In the genomic region with DNA sequence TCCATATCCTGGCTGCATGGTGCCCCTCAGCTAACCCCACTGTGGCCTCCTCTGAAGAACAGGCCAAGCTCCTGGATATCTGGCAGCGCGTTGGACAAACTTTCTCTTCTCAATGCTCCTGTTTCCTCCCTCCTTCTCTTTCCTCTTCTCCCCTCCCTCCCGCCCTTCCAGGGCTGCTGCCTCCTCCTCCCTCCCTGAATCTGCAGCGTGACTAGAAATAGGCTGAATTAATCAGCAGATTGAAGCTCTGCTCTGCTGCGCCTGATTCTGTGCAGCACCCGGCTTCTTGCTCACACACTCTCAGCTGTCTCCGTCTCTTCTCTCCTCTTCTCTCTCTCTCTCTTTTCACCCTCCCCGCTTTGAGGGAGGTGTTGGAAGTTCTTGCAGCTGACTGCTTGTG, we compare ENCODE assay signal across 10 cellular contexts. TPM values are rescaled to one million over a fixed set of nuclear protein-coding genes. Genes with fewer than 3 reads are reported as not detected.
A peak's percentile ranks its signal among the peaks of the same experiment; 100 is the strongest.
DNase-seq lines count a peak whose midpoint lies in the region; TF ChIP-seq lines count a peak whose summit lies in the region.
"Had no signal": no experiment of that assay in that cellular context is flagged by ENCODE, and none has a peak within 500 bp of the region (broad histone marks: within the 10 kb centered on the region; RNA-seq: fewer than 3 reads in every experiment).

No MANE protein-coding gene starts in this region.

- H3T11ph ChIP-seq in H9 (ENCODE audit: low read length), result no peak overlapping the region

- no peak overlapping the region for H2BK12ac ChIP-seq in H9 (ENCODE audit: insufficient read length, low read depth, low read length)

- H3K4me3 Mint-ChIP-seq in H9 (no peak overlapping the region), endothelial cell (ENCODE audit: unreplicated experiment) (peak overlapping the region; percentile 72)
- H3K4me3 Mint-ChIP-seq: effector memory CD8-positive, alpha-beta T cell had no signal

- no peak overlapping the region for H2AK5ac ChIP-seq in H9 (ENCODE audit: insufficient read length, low read length)

- no peak overlapping the region for H2BK20ac ChIP-seq in H9 (ENCODE audit: low read depth, low read length, poor library complexity, severe bottlenecking)

- DNase-seq in H9, result no peak
- no peak for DNase-seq in endothelial cell (ENCODE audit: low spot score)
- no peak for DNase-seq in mammary epithelial cell
- DNase-seq in activated effector memory CD4-positive, alpha-beta T cell treated with Interleukin-2 at 50 U/mL for 16 hours, result no peak
- no peak for DNase-seq in SIG-M5 (lab: John Stamatoyannopoulos, UW)
- no peak for DNase-seq in NCI-H446 (lab: John Stamatoyannopoulos, UW)
- DNase-seq: activated T-cell treated with anti-CD3 and anti-CD28 coated beads, Interleukin-2, amount 50 U/mL, for 1 hour; effector memory CD8-positive, alpha-beta T cell had no signal

- H3K4me2 ChIP-seq in H9 (ENCODE audit: insufficient read depth, insufficient read length, low read length), result no peak overlapping the region
- H3K4me2 ChIP-seq in mammary epithelial cell (ENCODE audit: insufficient read depth, low read depth, low read length), result no peak overlapping the region

- in situ Hi-C loops in mammary epithelial cell (cut with MboI; ENCODE audit: low sequenced_read_pairs in 2 of 2), result no loop called here

- no peak overlapping the region for H2BK120ac ChIP-seq in H9 (ENCODE audit: low read depth, low read length, poor library complexity, severe bottlenecking)

- H4K20me1 ChIP-seq in H9 (ENCODE audit: control insufficient read depth, insufficient read depth, insufficient read length) (no peaks in the 10 kb centered on the region), mammary epithelial cell (ENCODE audit: insufficient read depth, low read length) (no peaks in the 10 kb centered on the region)

- no peaks in the 10 kb centered on the region for H3K79me1 ChIP-seq in H9 (ENCODE audit: insufficient read depth, low read depth, low read length, poor library complexity, severe bottlenecking)

- dilution Hi-C loops in mammary epithelial cell (cut with HindIII; ENCODE audit: low sequenced_read_pairs), result no loop called here

- H4K91ac ChIP-seq in H9 (ENCODE audit: insufficient read length, low read depth, low read length), result no peak overlapping the region

- H3K36me3 ChIP-seq in rectal smooth muscle tissue (ENCODE audit: control insufficient read depth, insufficient read depth, low read length) (peaks cover 4% of the 10 kb centered on the region), mammary epithelial cell (ENCODE audit: insufficient read depth, low read length) (peaks cover 3% of the 10 kb centered on the region)

- intact Hi-C loops in mammary epithelial cell (cut with micrococcal nuclease), result no loop called here

- H3K9me3 ChIP-seq in H9 (ENCODE audit: control insufficient read depth, low read depth, low read length), result no peaks in the 10 kb centered on the region
- H3K9me3 ChIP-seq in mammary epithelial cell (replicated peaks; ENCODE audit: insufficient read depth, low read length), result no peaks in the 10 kb centered on the region

- peak overlapping the region; percentile 26 to 86 (median 51); a peak in 4 of 7 replicates for H3K27ac Mint-ChIP-seq in H9
- H3K27ac Mint-ChIP-seq in endothelial cell (ENCODE audit: unreplicated experiment), result no peak overlapping the region

- CTCF ChIA-PET in mammary epithelial cell (lab: Charles Lee; ENCODE audit: low non-redundant PET), result interaction anchor here (0.6 kb wide), 1 partner anchor 70 kb away, joined by 5 read pairs; a partner anchor contains a TSS

- no peak overlapping the region for H2AFZ ChIP-seq in H9 (ENCODE audit: low read length)
- H2AFZ ChIP-seq in mammary epithelial cell (ENCODE audit: low read depth, low read length), result no peak overlapping the region

- H3K4me3 ChIP-seq in rectal smooth muscle tissue (ENCODE audit: low read length) (peak overlapping the region; percentile 50), mammary epithelial cell (replicated peaks in 1 of 3; ENCODE audit: insufficient read depth in 1 of 3, low read depth in 2 of 3, low read length in 3 of 3) (no peak overlapping the region)

- no peak overlapping the region for H3K4ac ChIP-seq in H9 (ENCODE audit: low read depth, low read length)

- no peak overlapping the region for H3K18ac ChIP-seq in H9 (ENCODE audit: insufficient read length, low read depth, low read length)

- no peaks in the 10 kb centered on the region for H3K27me3 Mint-ChIP-seq in H9 (ENCODE audit: low read depth)
- no peaks in the 10 kb centered on the region for H3K27me3 Mint-ChIP-seq in endothelial cell (ENCODE audit: unreplicated experiment)
- H3K27me3 Mint-ChIP-seq: effector memory CD8-positive, alpha-beta T cell had no signal

- no peaks in the 10 kb centered on the region for H3K27me3 ChIP-seq in H9 (ENCODE audit: insufficient read depth, low read length)
- H3K27me3 ChIP-seq in layer of hippocampus (ENCODE audit: control insufficient read depth, insufficient read depth, low read length), result no peaks in the 10 kb centered on the region
- no peaks in the 10 kb centered on the region for H3K27me3 ChIP-seq in rectal smooth muscle tissue (ENCODE audit: control insufficient read depth, insufficient read depth, low read length)
- no peaks in the 10 kb centered on the region for H3K27me3 ChIP-seq in mammary epithelial cell (ENCODE audit: insufficient read depth, low read length)

- H3K27ac ChIP-seq in H9 (ENCODE audit: insufficient read length, low read depth, low read length), result no peak overlapping the region
- peak overlapping the region; percentile 83 for H3K27ac ChIP-seq in layer of hippocampus (ENCODE audit: low read depth, low read length)
- H3K27ac ChIP-seq in rectal smooth muscle tissue (ENCODE audit: low read depth, low read length), result peak overlapping the region; percentile 74
- no peak overlapping the region for H3K27ac ChIP-seq in mammary epithelial cell (ENCODE audit: insufficient read depth, low read depth, low read length)

- TF ChIP-seq CTCF in H9 (conservative IDR thresholded peaks at IDR 0.05) (no peak), endothelial cell (IDR thresholded peaks at IDR 0.05; ENCODE audit: unreplicated experiment) (no peak), mammary epithelial cell (conservative IDR thresholded peaks at IDR 0.05 in 1 of 2, IDR thresholded peaks at IDR 0.05 in 1 of 2; ENCODE audit: extremely low read depth in 1 of 2, insufficient read depth in 1 of 2, low read depth in 1 of 2, low read length in 2 of 2) (no peak)

- H3K23me2 ChIP-seq in H9 (ENCODE audit: insufficient read length, low read depth, low read length, poor library complexity, severe bottlenecking), result no peaks in the 10 kb centered on the region

- no peak overlapping the region for H3K23ac ChIP-seq in H9 (ENCODE audit: insufficient read length, low read depth, low read length)

- no peak overlapping the region for H3K9ac ChIP-seq in H9 (ENCODE audit: extremely low read depth, insufficient read length, low read length)
- no peak overlapping the region for H3K9ac ChIP-seq in rectal smooth muscle tissue (ENCODE audit: low read length)
- H3K9ac ChIP-seq in mammary epithelial cell (ENCODE audit: insufficient read depth, low read length), result no peak overlapping the region

- H2BK15ac ChIP-seq in H9 (ENCODE audit: low read depth, low read length), result no peak overlapping the region

- H3K79me2 ChIP-seq in H9 (ENCODE audit: insufficient read depth, low read length), result no peaks in the 10 kb centered on the region
- H3K79me2 ChIP-seq in mammary epithelial cell (ENCODE audit: insufficient read depth, low read length), result no peaks in the 10 kb centered on the region

- no peak overlapping the region for H3K14ac ChIP-seq in H9 (ENCODE audit: insufficient read depth, low read length)

- peaks cover 13 to 18% of the 10 kb centered on the region in 2 experiments for H3K4me1 Mint-ChIP-seq in H9
- H3K4me1 Mint-ChIP-seq in endothelial cell (ENCODE audit: unreplicated experiment), result peaks cover 40% of the 10 kb centered on the region

- H3K56ac ChIP-seq in H9 (ENCODE audit: insufficient read length, low read depth, low read length), result no peak overlapping the region

- H4K8ac ChIP-seq in H9 (replicated peaks; ENCODE audit: insufficient read length, low read depth, low read length), result no peak overlapping the region

- H3K4me1 ChIP-seq in H9 (ENCODE audit: insufficient read depth, low read length) (no peaks in the 10 kb centered on the region), rectal smooth muscle tissue (ENCODE audit: control insufficient read depth, insufficient read depth, low read length) (peaks cover 21% of the 10 kb centered on the region), mammary epithelial cell (ENCODE audit: insufficient read depth, low read length) (no peaks in the 10 kb centered on the region)

- H4K5ac ChIP-seq in H9 (ENCODE audit: insufficient read length, low read depth, low read length), result no peak overlapping the region

- H3K36me3 Mint-ChIP-seq in H9 (ENCODE audit: insufficient read depth in 1 of 3, low read depth in 3 of 3) (peaks cover 5 to 22% (median 14%) of the 10 kb centered on the region in 3 experiments; a peak in 5 of 7 replicates), endothelial cell (ENCODE audit: low read depth, unreplicated experiment) (peaks cover 14% of the 10 kb centered on the region)

- no CpG with 5 or more reads among the region's 8 CpGs for WGBS in H9 (ENCODE audit: extremely low coverage, insufficient read length, low lambda C conversion rate)
- WGBS in mammary epithelial cell (ENCODE audit: low coverage, missing lambda C conversion rate), result 90% methylated on average over 6 of the region's 8 CpGs

- H3K9me3 Mint-ChIP-seq in H9, result no peaks in the 10 kb centered on the region
- H3K9me3 Mint-ChIP-seq in endothelial cell (ENCODE audit: unreplicated experiment), result no peaks in the 10 kb centered on the region
- H3K9me3 Mint-ChIP-seq: effector memory CD8-positive, alpha-beta T cell had no signal

- no peak overlapping the region for H2BK5ac ChIP-seq in H9 (ENCODE audit: insufficient read length, low read length)

- BruUV-seq in mammary epithelial cell (replicated peaks; lab: Mats Ljungman, UMichigan), result no TSS peak

RNA-seq across cellular contexts. Expression of a gene that starts 19.8 kb away (rescaled TPM):
- total RNA-seq in H9 (2021) (61.4 and 67.9 TPM in 2 replicates), endothelial cell (ENCODE audit: unreplicated experiment) (111 TPM), mammary epithelial cell (10 to 100 TPM; 23.0 to 42.3 TPM)
- 30.7 TPM for polyA plus RNA-seq in mammary epithelial cell
- polyA minus RNA-seq in mammary epithelial cell, result 161 TPM

RNA-seq across cellular contexts. Expression of a gene that starts 39.1 kb away (rescaled TPM):
- total RNA-seq in H9 (2021) (35.2 and 37.0 TPM in 2 replicates), endothelial cell (ENCODE audit: unreplicated experiment) (47.8 TPM), mammary epithelial cell (10 to 100 TPM; 10.5 to 22.1 TPM)
- 6.6 TPM for polyA plus RNA-seq in mammary epithelial cell
- 7.0 TPM for polyA minus RNA-seq in mammary epithelial cell

RNA-seq across cellular contexts. Expression of a gene that starts 40.1 kb away (rescaled TPM):
- total RNA-seq in H9 (2021), result 44.5 and 45.5 TPM in 2 replicates
- 18.8 TPM for total RNA-seq in endothelial cell (ENCODE audit: unreplicated experiment)
- 10 to 100 TPM; 10.2 to 19.6 TPM for total RNA-seq in mammary epithelial cell
- polyA plus RNA-seq in mammary epithelial cell, result 24.1 TPM
- polyA minus RNA-seq in mammary epithelial cell, result 12.5 TPM

RNA-seq across cellular contexts. Expression of a gene that starts 49.2 kb away (rescaled TPM):
- total RNA-seq in H9 (2021) (85.9 and 90.4 TPM in 2 replicates), endothelial cell (ENCODE audit: unreplicated experiment) (34.4 TPM), mammary epithelial cell (10 to 100 TPM; 22.3 to 25.7 TPM)
- 15.4 TPM for polyA plus RNA-seq in mammary epithelial cell
- 11.0 TPM for polyA minus RNA-seq in mammary epithelial cell

Comparison
In these comparisons a context has a peak if more than half of its experiments do, and no peak if none do; other contexts are left out.
1. H3K27ac ChIP-seq: peak in layer of hippocampus (single experiment) and rectal smooth muscle tissue (single experiment); none in H9 (single experiment) and mammary epithelial cell (single experiment).